ENCODE assay signal across 24 cellular contexts in the genomic region with DNA sequence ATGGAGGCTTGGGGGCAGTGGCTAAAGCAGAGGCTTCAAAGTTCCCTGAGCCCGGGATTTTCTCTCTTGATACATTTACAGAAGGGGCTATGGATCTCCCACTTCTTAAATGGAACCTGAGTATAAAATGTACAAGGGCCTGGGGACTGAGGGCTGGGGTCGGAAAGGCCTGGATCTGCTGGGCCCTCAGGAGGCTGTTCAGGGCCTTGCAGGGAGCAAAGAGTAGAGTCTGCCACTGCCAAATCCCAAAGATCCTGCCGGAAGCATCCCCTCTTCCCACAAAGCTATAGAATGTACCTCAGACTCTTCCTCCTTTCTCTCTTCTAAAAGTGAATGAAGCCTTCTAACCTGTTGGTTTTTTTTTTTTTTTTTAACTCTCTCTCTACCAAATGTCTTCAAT. TPM values are rescaled to one million over a fixed set of nuclear protein-coding genes. Genes with fewer than 3 reads are reported as not detected.
DNase-seq lines count a peak whose midpoint lies in the region; ATAC-seq and TF ChIP-seq lines count a peak whose summit lies in the region.
"Had no signal": no experiment of that assay in that cellular context is flagged by ENCODE, and none has a peak within 500 bp of the region (broad histone marks: within the 10 kb centered on the region; RNA-seq: fewer than 3 reads in every experiment).

No MANE protein-coding gene starts in this region.

- H3K36me3 ChIP-seq in endodermal cell (ENCODE audit: control insufficient read depth, insufficient read depth, low read length) (no peaks in the 10 kb centered on the region), uterus (no peaks in the 10 kb centered on the region), osteoblast (ENCODE audit: insufficient read depth, low read length) (no peaks in the 10 kb centered on the region)
- H3K36me3 ChIP-seq: heart right ventricle had no signal

- H3K9me3 ChIP-seq in endodermal cell (ENCODE audit: control insufficient read depth, low read length) (no peaks in the 10 kb centered on the region), uterus (no peaks in the 10 kb centered on the region), osteoblast (ENCODE audit: low read depth, low read length) (no peaks in the 10 kb centered on the region)
- H3K9me3 ChIP-seq: heart right ventricle, SK-N-SH had no signal

- H3K27ac Mint-ChIP-seq in stimulated activated naive CD8-positive, alpha-beta T cell treated with anti-CD3 and anti-CD28 coated beads, Interleukin-15, Interleukin-2, amounts not matched to agents 100 ng/mL and 50 ng/mL, for 24 hours = peak overlapping the region; percentile 95
- H3K27ac Mint-ChIP-seq in stimulated activated naive CD8-positive, alpha-beta T cell treated with anti-CD3 and anti-CD28 coated beads, Interleukin-15, amount 100 ng/mL, for 72 hours = peak overlapping the region in 1 of 2 donors; percentile 67
- H3K27ac Mint-ChIP-seq in activated CD8-positive, alpha-beta T cell treated with anti-CD3 and anti-CD28 coated beads for 36 hours = peak overlapping the region; percentile 87
- H3K27ac Mint-ChIP-seq in endodermal cell = no peak overlapping the region
- H3K27ac Mint-ChIP-seq: type B pancreatic cell had no signal

- H3K79me2 ChIP-seq in osteoblast (ENCODE audit: insufficient read depth, low read length) = no peaks in the 10 kb centered on the region

- no peak for TF ChIP-seq CTCF in activated CD8-positive, alpha-beta T cell treated with anti-CD3 and anti-CD28 coated beads for 36 hours (IDR thresholded peaks at IDR 0.05)
- peak; percentile 43 for TF ChIP-seq CTCF in endodermal cell (conservative IDR thresholded peaks at IDR 0.05)
- TF ChIP-seq CTCF in uterus (IDR thresholded peaks at IDR 0.05) = no peak
- TF ChIP-seq CTCF in osteoblast (IDR thresholded peaks at IDR 0.05; ENCODE audit: extremely low read depth, low read depth, low read length) = no peak

- CTCF ChIA-PET in activated CD8-positive, alpha-beta T cell treated with anti-CD3 and anti-CD28 coated beads for 36 hours (lab: Charles Lee) = interaction anchor here (1.4 kb wide), 1 partner anchor 58 kb away, joined by 3 read pairs; no protein-coding TSS in a partner anchor

- no peak for ATAC-seq in stimulated activated naive CD8-positive, alpha-beta T cell treated with anti-CD3 and anti-CD28 coated beads, Interleukin-15, amount 100 ng/mL, for 72 hours
- no peak for ATAC-seq in activated CD8-positive, alpha-beta T cell treated with anti-CD3 and anti-CD28 coated beads for 36 hours
- ATAC-seq in GM21737 (IDR thresholded peaks at IDR 0.05; ENCODE audit: unreplicated experiment) = no peak
- ATAC-seq: HCT116, heart right ventricle, left colon, sciatic nerve had no signal

- H3K9me3 Mint-ChIP-seq in stimulated activated naive CD8-positive, alpha-beta T cell treated with anti-CD3 and anti-CD28 coated beads, Interleukin-15, Interleukin-2, amounts not matched to agents 100 ng/mL and 50 ng/mL, for 24 hours = peaks cover 6% of the 10 kb centered on the region
- H3K9me3 Mint-ChIP-seq in stimulated activated naive CD8-positive, alpha-beta T cell treated with anti-CD3 and anti-CD28 coated beads, Interleukin-15, amount 100 ng/mL, for 72 hours = peaks cover 0 to 8% of the 10 kb centered on the region in 2 donors
- peaks cover 6% of the 10 kb centered on the region for H3K9me3 Mint-ChIP-seq in activated CD8-positive, alpha-beta T cell treated with anti-CD3 and anti-CD28 coated beads for 36 hours
- H3K9me3 Mint-ChIP-seq in endodermal cell = no peaks in the 10 kb centered on the region

- peak overlapping the region; percentile 5 for H3K4me3 Mint-ChIP-seq in stimulated activated naive CD8-positive, alpha-beta T cell treated with anti-CD3 and anti-CD28 coated beads, Interleukin-15, Interleukin-2, amounts not matched to agents 100 ng/mL and 50 ng/mL, for 24 hours
- peak overlapping the region in 1 of 2 donors; percentile 0 for H3K4me3 Mint-ChIP-seq in stimulated activated naive CD8-positive, alpha-beta T cell treated with anti-CD3 and anti-CD28 coated beads, Interleukin-15, amount 100 ng/mL, for 72 hours
- no peak overlapping the region for H3K4me3 Mint-ChIP-seq in activated CD8-positive, alpha-beta T cell treated with anti-CD3 and anti-CD28 coated beads for 36 hours
- no peak overlapping the region for H3K4me3 Mint-ChIP-seq in endodermal cell
- H3K4me3 Mint-ChIP-seq: brain, type B pancreatic cell had no signal

- no peak for TF ChIP-seq POLR2A in uterus (IDR thresholded peaks at IDR 0.05)

- H3K27ac ChIP-seq in endodermal cell (ENCODE audit: low read depth, low read length) (no peak overlapping the region), uterus (peak overlapping the region; percentile 52 to 79), osteoblast (ENCODE audit: low read depth, low read length) (no peak overlapping the region)
- H3K27ac ChIP-seq: C4-2B, heart right ventricle had no signal

- intact Hi-C loops in activated CD8-positive, alpha-beta T cell treated with anti-CD3 and anti-CD28 coated beads for 36 hours (cut with micrococcal nuclease) = loop anchor here (5.0 kb wide), 3 partner anchors 59 to 126 kb away; partner anchors contain the start of gene ARHGEF3
- intact Hi-C loops in uterus (cut with DNase I; ENCODE audit: low total_unique reads) = no loop called here

- no peak for DNase-seq in stimulated activated naive CD8-positive, alpha-beta T cell treated with anti-CD3 and anti-CD28 coated beads, Interleukin-15, amount 100 ng/mL, for 72 hours
- no peak for DNase-seq in activated CD8-positive, alpha-beta T cell treated with anti-CD3 and anti-CD28 coated beads for 36 hours
- DNase-seq in endodermal cell = no peak
- no peak for DNase-seq in uterus
- no peak for DNase-seq in midbrain (lab: John Stamatoyannopoulos, UW)
- DNase-seq in osteoblast (ENCODE audit: insufficient read length, low spot score, missing footprints) = no peak
- DNase-seq: erythroblast; heart right ventricle; IMR-90; left colon; mesenchymal stem cell; NCI-H1417; NCI-H2081 treated with DMSO at 0.1 percent for 48 hours; NCI-H345; posterior cingulate gyrus; SK-N-SH; stimulated activated CD4-positive, alpha-beta T cell treated with anti-CD3 and anti-CD28 coated beads, Interleukin-15, amount 100 ng/mL, for 24 hours had no signal

- H3K27me3 Mint-ChIP-seq in stimulated activated naive CD8-positive, alpha-beta T cell treated with anti-CD3 and anti-CD28 coated beads, Interleukin-15, Interleukin-2, amounts not matched to agents 100 ng/mL and 50 ng/mL, for 24 hours = no peaks in the 10 kb centered on the region
- no peaks in the 10 kb centered on the region for H3K27me3 Mint-ChIP-seq in stimulated activated naive CD8-positive, alpha-beta T cell treated with anti-CD3 and anti-CD28 coated beads, Interleukin-15, amount 100 ng/mL, for 72 hours
- no peaks in the 10 kb centered on the region for H3K27me3 Mint-ChIP-seq in activated CD8-positive, alpha-beta T cell treated with anti-CD3 and anti-CD28 coated beads for 36 hours
- no peaks in the 10 kb centered on the region for H3K27me3 Mint-ChIP-seq in endodermal cell (ENCODE audit: insufficient read depth)
- H3K27me3 Mint-ChIP-seq: type B pancreatic cell had no signal

- H3K4me1 ChIP-seq in endodermal cell (ENCODE audit: control insufficient read depth, insufficient read depth, low read length) (peaks cover 15% of the 10 kb centered on the region), uterus (no peaks in the 10 kb centered on the region), osteoblast (ENCODE audit: insufficient read depth, low read length) (peaks cover 11% of the 10 kb centered on the region)

- H2AFZ ChIP-seq in osteoblast (ENCODE audit: low read length) = no peak overlapping the region

- H4K20me1 ChIP-seq in osteoblast (ENCODE audit: insufficient read depth, low read length) = no peaks in the 10 kb centered on the region

- POLR2A ChIA-PET in activated CD8-positive, alpha-beta T cell treated with anti-CD3 and anti-CD28 coated beads for 36 hours (lab: Charles Lee) = interaction anchor here (1.0 to 2.2 kb wide), 5 partner anchors 20 to 62 kb away, joined by 3 to 6 read pairs (median 4); no protein-coding TSS in a partner anchor

- H3K4me3 ChIP-seq in endodermal cell (ENCODE audit: low read length) (no peak overlapping the region), uterus (no peak overlapping the region), osteoblast (ENCODE audit: insufficient read depth, low read length) (no peak overlapping the region)
- H3K4me3 ChIP-seq: heart right ventricle had no signal

- H3K27me3 ChIP-seq in endodermal cell (ENCODE audit: control insufficient read depth, insufficient read depth, low read length, poor library complexity, severe bottlenecking) = no peaks in the 10 kb centered on the region
- H3K27me3 ChIP-seq in uterus = no peaks in the 10 kb centered on the region
- H3K27me3 ChIP-seq in osteoblast (ENCODE audit: insufficient read depth, low read length) = peaks cover 4% of the 10 kb centered on the region
- H3K27me3 ChIP-seq: heart right ventricle had no signal

- WGBS in endodermal cell (ENCODE audit: insufficient coverage in 1 of 2, insufficient read length in 1 of 2), 2 experiments = 52 to 77% methylated on average over 2 to 3 of the region's 3 CpGs

- peaks cover 5% of the 10 kb centered on the region for H3K36me3 Mint-ChIP-seq in stimulated activated naive CD8-positive, alpha-beta T cell treated with anti-CD3 and anti-CD28 coated beads, Interleukin-15, Interleukin-2, amounts not matched to agents 100 ng/mL and 50 ng/mL, for 24 hours (ENCODE audit: low read depth)
- H3K36me3 Mint-ChIP-seq in activated CD8-positive, alpha-beta T cell treated with anti-CD3 and anti-CD28 coated beads for 36 hours (ENCODE audit: low read depth) = peaks cover 13% of the 10 kb centered on the region
- H3K36me3 Mint-ChIP-seq in endodermal cell (ENCODE audit: low read depth) = no peaks in the 10 kb centered on the region
- H3K36me3 Mint-ChIP-seq: brain, type B pancreatic cell had no signal

- H3K4me2 ChIP-seq in osteoblast (ENCODE audit: insufficient read depth, low read length) = no peak overlapping the region

- no peak overlapping the region for H3K9ac ChIP-seq in endodermal cell (ENCODE audit: extremely low read depth, low read length, poor library complexity, severe bottlenecking)
- H3K9ac ChIP-seq: SK-N-SH had no signal

- H3K4me1 Mint-ChIP-seq in stimulated activated naive CD8-positive, alpha-beta T cell treated with anti-CD3 and anti-CD28 coated beads, Interleukin-15, Interleukin-2, amounts not matched to agents 100 ng/mL and 50 ng/mL, for 24 hours (ENCODE audit: low read depth) = peaks cover 95% of the 10 kb centered on the region
- peaks cover 87% of the 10 kb centered on the region for H3K4me1 Mint-ChIP-seq in stimulated activated naive CD8-positive, alpha-beta T cell treated with anti-CD3 and anti-CD28 coated beads, Interleukin-15, amount 100 ng/mL, for 72 hours
- H3K4me1 Mint-ChIP-seq in activated CD8-positive, alpha-beta T cell treated with anti-CD3 and anti-CD28 coated beads for 36 hours (ENCODE audit: low read depth) = peaks cover 75% of the 10 kb centered on the region
- peaks cover 31% of the 10 kb centered on the region for H3K4me1 Mint-ChIP-seq in endodermal cell

RNA-seq across cellular contexts. Expression of gene ARHGEF3, which starts 59.8 kb away (rescaled TPM):
- 10 to 100 TPM; 63.0 to 66.5 TPM for total RNA-seq in activated CD8-positive, alpha-beta T cell treated with anti-CD3 and anti-CD28 coated beads for 36 hours
- 10 to 100 TPM; 12.7 to 14.1 TPM for total RNA-seq in endodermal cell
- 5.8 TPM for polyA plus RNA-seq in endodermal cell (2013, experiment 1 of 2)
- 5.6 TPM for polyA plus RNA-seq in endodermal cell (2013, experiment 2 of 2)
- total RNA-seq in uterus = 10 to 100 TPM; 15.9 to 79.4 (median 44.8) TPM
- 21.7 and 22.7 TPM in 2 replicates for total RNA-seq in osteoblast

Comparison
In these comparisons a context has a peak if more than half of its experiments do, and no peak if none do; other contexts are left out.
1. H3K27ac ChIP-seq: peak in uterus (2 of 2); none in endodermal cell (single experiment) and osteoblast (single experiment).